Comparison of ENCODE assay signal across 13 cellular contexts in the genomic region with DNA sequence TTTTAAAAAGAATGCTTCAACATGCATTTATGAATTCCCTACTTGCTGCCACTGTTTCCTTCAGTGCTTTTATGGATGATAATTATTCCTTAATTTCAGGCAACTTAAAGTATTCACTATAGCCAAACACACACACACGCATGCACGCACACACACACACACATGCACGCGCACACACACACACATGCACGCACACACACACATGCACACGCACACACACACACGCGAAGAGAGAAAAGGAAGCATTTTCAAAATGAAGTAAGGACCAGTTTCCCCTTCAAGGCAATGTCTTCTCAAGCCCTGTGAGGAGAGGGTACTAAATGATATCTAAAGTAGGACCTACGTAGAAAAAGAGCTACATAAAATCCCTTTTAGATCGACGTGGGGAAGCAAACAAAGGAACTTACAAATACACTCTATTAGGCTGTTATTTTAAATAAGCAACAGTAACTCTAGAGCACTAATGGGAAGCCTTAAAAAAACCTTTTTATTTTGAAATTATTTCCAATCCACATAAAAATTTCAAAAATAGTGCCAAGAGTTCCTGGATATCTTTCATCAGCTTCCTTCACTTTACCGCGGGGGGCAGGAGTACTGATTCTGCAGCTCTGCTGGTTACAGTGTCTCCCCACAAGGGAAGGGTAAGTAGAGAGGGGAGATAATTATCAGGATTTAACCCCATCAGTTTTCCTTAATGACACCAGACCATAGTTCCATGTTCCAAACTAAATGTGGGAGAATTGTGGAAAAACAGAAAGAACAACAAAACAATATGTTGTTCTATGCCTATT. TPM values are rescaled to one million over a fixed set of nuclear protein-coding genes. Genes with fewer than 3 reads are reported as not detected.
A peak's percentile ranks its signal among the peaks of the same experiment; 100 is the strongest.
DNase-seq lines count a peak whose midpoint lies in the region; ATAC-seq, FAIRE-seq and TF ChIP-seq lines count a peak whose summit lies in the region.
"Had no signal": no experiment of that assay in that cellular context is flagged by ENCODE, and none has a peak within 500 bp of the region (broad histone marks: within the 10 kb centered on the region; RNA-seq: fewer than 3 reads in every experiment).

No MANE protein-coding gene starts in this region.

- no peak for TF ChIP-seq CTCF in K562 (IDR thresholded peaks at IDR 0.05 in 2 of 3, conservative IDR thresholded peaks at IDR 0.05 in 1 of 3; ENCODE audit: insufficient read depth in 2 of 3, low read depth in 1 of 3, low read length in 3 of 3)

- TF ChIP-seq RAD21 in K562 (CRISPR knock-in tag; conservative IDR thresholded peaks at IDR 0.05 in 1 of 2, IDR thresholded peaks at IDR 0.05 in 1 of 2): no peak

- peaks cover 11% of the 10 kb centered on the region; the same call in 1 of the 2 replicates for H4K20me1 ChIP-seq in K562 (replicated peaks; ENCODE audit: control insufficient read depth, insufficient read depth, low read length)

- WGBS in K562 (ENCODE audit: insufficient coverage, low coverage, missing lambda C conversion rate): 54% methylated on average over 9 of the region's 13 CpGs
- 73 to 86% (median 83%) methylated on average over 13 of the region's 13 CpGs for WGBS in small intestine, 3 donors

- peak overlapping the region; percentile 77 for H3K27ac Mint-ChIP-seq in activated naive CD8-positive, alpha-beta T cell
- H3K27ac Mint-ChIP-seq in activated naive CD8-positive, alpha-beta T cell treated with anti-CD3 and anti-CD28 coated beads, Interleukin-2, amount 50 U/mL, for 24 hours: no peak overlapping the region
- H3K27ac Mint-ChIP-seq in stimulated activated naive B cell treated with anti-CD40 and anti-IgM and Interleukin-4, amounts not matched to agents 10 μg/mL and 1 μg/mL and 100 μg/mL, for 72 hours: peak overlapping the region; percentile 89
- H3K27ac Mint-ChIP-seq: activated naive CD4-positive, alpha-beta T cell treated with anti-CD3 and anti-CD28 coated beads, Interleukin-2, amount 10 ng/mL, durations not matched to agents 7 days and 5 days had no signal

- intact Hi-C loops in K562 (cut with micrococcal nuclease): no loop called here

- H3K4me3 ChIP-seq in K562 (no peak overlapping the region), small intestine (ENCODE audit: low read depth in 1 of 2, low read length in 2 of 2) (no peak overlapping the region)
- H3K4me3 ChIP-seq: prostate gland had no signal

- no peak for DNase-seq in activated naive CD8-positive, alpha-beta T cell treated with anti-CD3 and anti-CD28 coated beads, Interleukin-2, amount 50 U/mL, for 24 hours
- DNase-seq in MV-4-11 (lab: John Stamatoyannopoulos, UW): peak; percentile 40
- DNase-seq in K562 (ENCODE audit: extremely low read depth in 1 of 4, low spot score in 3 of 4): no peak
- DNase-seq in stimulated activated naive B cell treated with anti-CD40 and anti-IgM and Interleukin-4, amounts not matched to agents 10 μg/mL and 1 μg/mL and 100 μg/mL, for 72 hours: no peak
- DNase-seq in small intestine: no peak
- no peak for DNase-seq in middle frontal gyrus (ENCODE audit: extremely low spot score, low spot score)
- DNase-seq: activated naive CD4-positive, alpha-beta T cell treated with anti-CD3 and anti-CD28 coated beads, Interleukin-2, amount 10 ng/mL, durations not matched to agents 7 days and 5 days; HFFc6; NCI-H1694; NCI-H748 treated with DMSO at 0.1 percent for 48 hours had no signal

- no peak for TF ChIP-seq EP300 in K562 (IDR thresholded peaks at IDR 0.05; ENCODE audit: low read length)

- H3K9me1 ChIP-seq in K562 (ENCODE audit: control insufficient read depth, insufficient read depth, low read length): no peaks in the 10 kb centered on the region

- peaks cover 8% of the 10 kb centered on the region for H3K36me3 Mint-ChIP-seq in activated naive CD8-positive, alpha-beta T cell
- peaks cover 2% of the 10 kb centered on the region for H3K36me3 Mint-ChIP-seq in activated naive CD8-positive, alpha-beta T cell treated with anti-CD3 and anti-CD28 coated beads, Interleukin-2, amount 50 U/mL, for 24 hours (ENCODE audit: low read depth)
- peaks cover 29 to 55% of the 10 kb centered on the region in 2 donors for H3K36me3 Mint-ChIP-seq in stimulated activated naive B cell treated with anti-CD40 and anti-IgM and Interleukin-4, amounts not matched to agents 10 μg/mL and 1 μg/mL and 100 μg/mL, for 72 hours

- FAIRE-seq in K562 (lab: Jason Lieb, UNC): no peak
- FAIRE-seq in small intestine (lab: Jason Lieb, UNC): no peak

- CTCF ChIA-PET in K562 (lab: Yijun Ruan, JAX; ENCODE audit: low intra/inter-chr PET ratio): interaction anchor here (0.7 kb wide), 1 partner anchor 77 kb away, joined by 3 read pairs; no protein-coding TSS in a partner anchor

- no peaks in the 10 kb centered on the region for H3K9me3 ChIP-seq in K562 (replicated peaks; ENCODE audit: control insufficient read depth, insufficient read depth, low read depth, low read length)
- H3K9me3 ChIP-seq in small intestine (ENCODE audit: control insufficient read depth, low read depth): no peaks in the 10 kb centered on the region
- H3K9me3 ChIP-seq: prostate gland had no signal

- H3K27me3 ChIP-seq in K562 (ENCODE audit: control insufficient read depth in 2 of 2, insufficient read depth in 2 of 2, low read length in 2 of 2) (no peaks in the 10 kb centered on the region), small intestine (ENCODE audit: control insufficient read depth in 2 of 2, insufficient read depth in 2 of 2, low read length in 2 of 2) (no peaks in the 10 kb centered on the region)

- no peaks in the 10 kb centered on the region for H3K9me3 Mint-ChIP-seq in activated naive CD8-positive, alpha-beta T cell (ENCODE audit: low read depth)
- H3K9me3 Mint-ChIP-seq in activated naive CD8-positive, alpha-beta T cell treated with anti-CD3 and anti-CD28 coated beads, Interleukin-2, amount 50 U/mL, for 24 hours: no peaks in the 10 kb centered on the region
- no peaks in the 10 kb centered on the region for H3K9me3 Mint-ChIP-seq in stimulated activated naive B cell treated with anti-CD40 and anti-IgM and Interleukin-4, amounts not matched to agents 10 μg/mL and 1 μg/mL and 100 μg/mL, for 72 hours
- H3K9me3 Mint-ChIP-seq: activated naive CD4-positive, alpha-beta T cell treated with anti-CD3 and anti-CD28 coated beads, Interleukin-2, amount 10 ng/mL, durations not matched to agents 7 days and 5 days; HFFc6 had no signal

- peak overlapping the region; percentile 24 for H3K4me3 Mint-ChIP-seq in activated naive CD8-positive, alpha-beta T cell
- H3K4me3 Mint-ChIP-seq in activated naive CD8-positive, alpha-beta T cell treated with anti-CD3 and anti-CD28 coated beads, Interleukin-2, amount 50 U/mL, for 24 hours: no peak overlapping the region
- H3K4me3 Mint-ChIP-seq in stimulated activated naive B cell treated with anti-CD40 and anti-IgM and Interleukin-4, amounts not matched to agents 10 μg/mL and 1 μg/mL and 100 μg/mL, for 72 hours: peak overlapping the region; percentile 66 to 70
- H3K4me3 Mint-ChIP-seq: activated naive CD4-positive, alpha-beta T cell treated with anti-CD3 and anti-CD28 coated beads, Interleukin-2, amount 10 ng/mL, durations not matched to agents 7 days and 5 days; HFFc6 had no signal

- H3K9ac ChIP-seq in K562 (ENCODE audit: insufficient read depth in 1 of 2, low read depth in 2 of 2, low read length in 2 of 2): no peak overlapping the region

- peaks cover 7% of the 10 kb centered on the region; the same call in 1 of the 3 replicates for H3K79me2 ChIP-seq in K562 (ENCODE audit: control insufficient read depth, insufficient read depth, low read length)

- in situ Hi-C loops in K562 (cut with MboI): no loop called here

- H3K27ac ChIP-seq in K562 (ENCODE audit: extremely low read depth, low read depth, low read length): no peak overlapping the region
- H3K27ac ChIP-seq in small intestine (ENCODE audit: low read depth in 1 of 2, low read length in 1 of 2): no peak overlapping the region
- H3K27ac ChIP-seq: prostate gland had no signal

- no peak overlapping the region for H3K4me2 ChIP-seq in K562 (ENCODE audit: insufficient read depth, low read length)

- no TSS peak for BruUV-seq in K562 (replicated peaks; lab: Mats Ljungman, UMichigan)

- no peaks in the 10 kb centered on the region for H3K27me3 Mint-ChIP-seq in activated naive CD8-positive, alpha-beta T cell
- H3K27me3 Mint-ChIP-seq in activated naive CD8-positive, alpha-beta T cell treated with anti-CD3 and anti-CD28 coated beads, Interleukin-2, amount 50 U/mL, for 24 hours: no peaks in the 10 kb centered on the region
- H3K27me3 Mint-ChIP-seq in stimulated activated naive B cell treated with anti-CD40 and anti-IgM and Interleukin-4, amounts not matched to agents 10 μg/mL and 1 μg/mL and 100 μg/mL, for 72 hours: no peaks in the 10 kb centered on the region
- H3K27me3 Mint-ChIP-seq: activated naive CD4-positive, alpha-beta T cell treated with anti-CD3 and anti-CD28 coated beads, Interleukin-2, amount 10 ng/mL, durations not matched to agents 7 days and 5 days had no signal

- no peak for ATAC-seq in activated naive CD8-positive, alpha-beta T cell treated with anti-CD3 and anti-CD28 coated beads, Interleukin-2, amount 50 U/mL, for 24 hours
- ATAC-seq in K562 (peak; percentile 60; the same call in 1 of the 3 replicates), esophagus mucosa (no peak)
- no peak for ATAC-seq in stimulated activated naive B cell treated with anti-CD40 and anti-IgM and Interleukin-4, amounts not matched to agents 10 μg/mL and 1 μg/mL and 100 μg/mL, for 72 hours (replicated peaks)

- no peaks in the 10 kb centered on the region for H3K36me3 ChIP-seq in K562 (ENCODE audit: control insufficient read depth, insufficient read depth, low read length)
- H3K36me3 ChIP-seq in small intestine (ENCODE audit: control insufficient read depth in 2 of 2, insufficient read depth in 2 of 2, low read length in 2 of 2): peaks cover 0 to 3% of the 10 kb centered on the region in 2 donors
- H3K36me3 ChIP-seq: prostate gland had no signal

- POLR2A ChIA-PET in K562 (lab: Yijun Ruan, JAX): no interaction called here

- peaks cover 0 to 5% of the 10 kb centered on the region in 2 experiments; a peak in 3 of 5 replicates for H3K4me1 ChIP-seq in K562 (replicated peaks in 1 of 2; ENCODE audit: control insufficient read depth in 2 of 2, insufficient read depth in 2 of 2, low read length in 2 of 2)
- peaks cover 2 to 4% of the 10 kb centered on the region in 2 donors for H3K4me1 ChIP-seq in small intestine (ENCODE audit: control insufficient read depth in 2 of 2, insufficient read depth in 1 of 2, low read depth in 1 of 2, low read length in 1 of 2)

- TF ChIP-seq POLR2A in K562 (conservative IDR thresholded peaks at IDR 0.05): no peak

- H3K4me1 Mint-ChIP-seq in activated naive CD8-positive, alpha-beta T cell (ENCODE audit: low read depth): peaks cover 87% of the 10 kb centered on the region
- H3K4me1 Mint-ChIP-seq in activated naive CD8-positive, alpha-beta T cell treated with anti-CD3 and anti-CD28 coated beads, Interleukin-2, amount 50 U/mL, for 24 hours: peaks cover 75% of the 10 kb centered on the region
- H3K4me1 Mint-ChIP-seq in stimulated activated naive B cell treated with anti-CD40 and anti-IgM and Interleukin-4, amounts not matched to agents 10 μg/mL and 1 μg/mL and 100 μg/mL, for 72 hours: peaks cover 61 to 96% of the 10 kb centered on the region in 2 donors

- H2AFZ ChIP-seq in K562 (ENCODE audit: low read depth, low read length): no peak overlapping the region

RNA-seq across cellular contexts. Expression of a gene that starts 13.7 kb away (rescaled TPM):
- 15.6 and 19.2 TPM in 2 replicates for total RNA-seq in K562 (2011; cell fraction: chromatin; rRNA removed; ENCODE audit: low replicate concordance)
- total RNA-seq in K562 (2011; cell fraction: nucleolus; rRNA removed): 10.3 and 10.7 TPM in 2 replicates
- 10.5 and 12.5 TPM in 2 replicates for total RNA-seq in K562 (2011; cell fraction: nucleoplasm; rRNA removed)
- total RNA-seq in K562 (2014; rRNA removed): 7.1 and 8.2 TPM in 2 replicates
- total RNA-seq in K562 (2014; rRNA removed; fragmentation: Illumina TruSeq; extraction: Trizol): 12.0 TPM in 2 replicates
- total RNA-seq in K562 (2015; rRNA removed; fragmentation: Illumina TruSeq; extraction: Trizol): 9.9 and 10.2 TPM in 2 replicates
- 11.3 and 11.9 TPM in 2 replicates for total RNA-seq in K562 (2021)
- polyA plus RNA-seq in K562 (2011; rRNA removed): 11.3 and 15.3 TPM in 2 replicates
- polyA plus RNA-seq in K562 (2011; cell fraction: cytosol; rRNA removed): 11.6 and 13.5 TPM in 2 replicates
- polyA plus RNA-seq in K562 (2011; cell fraction: nucleus; rRNA removed): 9.3 and 12.3 TPM in 2 replicates
- 10.6 and 13.8 TPM in 2 replicates for polyA plus RNA-seq in K562 (2012)
- 12.2 and 14.5 TPM in 2 replicates for polyA plus RNA-seq in K562 (2014; fragmentation: Illumina TruSeq; extraction: Trizol)
- 10 to 100 TPM in 1 of 2 experiments, 1 to 10 TPM in 1; 8.8 to 17.1 TPM for polyA plus RNA-seq in K562 (2014; fragmentation: Nextera tagmentation; extraction: Ambion mirVana)
- polyA plus RNA-seq in K562 (2014; rRNA removed): 8.4 and 9.4 TPM in 2 replicates
- 18.1 and 18.7 TPM in 2 replicates for polyA minus RNA-seq in K562 (2011; rRNA and poly(A)+ RNA removed)
- polyA minus RNA-seq in K562 (2011; cell fraction: cytosol; rRNA and poly(A)+ RNA removed): 8.7 and 10.5 TPM in 2 replicates
- 7.4 and 19.0 TPM in 2 replicates for polyA minus RNA-seq in K562 (2011; cell fraction: nucleus; rRNA and poly(A)+ RNA removed)
- 19.1 TPM for total RNA-seq in esophagus mucosa
- polyA plus RNA-seq in small intestine: 10 to 100 TPM; 23.3 to 36.5 (median 28.9) TPM
